In the genomic region with DNA sequence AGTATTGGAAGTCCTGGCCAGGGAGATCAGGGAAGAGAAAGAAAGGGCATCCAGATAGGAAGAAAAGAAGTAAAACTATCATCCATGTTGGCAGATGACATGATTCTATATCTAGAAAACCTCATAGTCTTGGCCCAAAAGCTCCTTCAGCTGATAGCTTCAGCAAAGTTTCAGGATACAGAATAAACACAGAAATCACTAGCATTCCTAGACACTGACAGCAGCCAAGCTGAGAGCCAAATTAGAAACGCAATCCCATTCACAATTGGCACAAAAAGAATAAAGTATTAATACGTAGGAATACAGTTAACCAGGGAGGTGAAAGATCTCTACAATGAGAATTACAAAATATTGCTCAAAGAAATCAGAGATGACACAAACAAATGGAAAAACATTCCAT, we compare ENCODE assay signal across 24 cellular contexts.
"Had no signal": no experiment of that assay in that cellular context is flagged by ENCODE, and none has a peak within 500 bp of the region (broad histone marks: within the 10 kb centered on the region; RNA-seq: fewer than 3 reads in every experiment).

No MANE protein-coding gene starts in this region.

- H3K9me3 Mint-ChIP-seq: activated naive CD4-positive, alpha-beta T cell treated with anti-CD3 and anti-CD28 coated beads, Interleukin-2, amount 10 ng/mL, durations not matched to agents 7 days and 5 days; activated naive CD8-positive, alpha-beta T cell treated with anti-CD3 and anti-CD28 coated beads, Interleukin-2, amount 50 U/mL, for 24 hours; activated T-cell treated with anti-CD3 and anti-CD28 coated beads, Interleukin-2, amount 50 U/mL, for 4 hours; dendritic cell treated with granulocyte-macrophage colony-stimulating factor and Interleukin-4, amounts not matched to agents 40 ng/mL and 50 ng/mL, for 4 days; immature natural killer cell; natural killer cell; stimulated activated memory B cell treated with anti-CD40 and anti-IgM and Interleukin-4, amounts not matched to agents 10 μg/mL and 1 μg/mL and 100 μg/mL, for 72 hours had no signal

- H3K4me1 Mint-ChIP-seq: activated naive CD4-positive, alpha-beta T cell treated with anti-CD3 and anti-CD28 coated beads, Interleukin-2, amount 10 ng/mL, durations not matched to agents 7 days and 5 days; activated naive CD8-positive, alpha-beta T cell treated with anti-CD3 and anti-CD28 coated beads, Interleukin-2, amount 50 U/mL, for 24 hours; immature natural killer cell; natural killer cell had no signal

- H3K9me3 ChIP-seq: breast epithelium, esophagus squamous epithelium, gastroesophageal sphincter, neutrophil, sigmoid colon, testis, upper lobe of left lung had no signal

- H3K27ac ChIP-seq: breast epithelium, esophagus squamous epithelium, gastroesophageal sphincter, neutrophil, parathyroid adenoma, sigmoid colon, spleen, testis, upper lobe of left lung had no signal

- H2AFZ ChIP-seq: parathyroid adenoma had no signal

- H3K4me3 Mint-ChIP-seq: activated naive CD4-positive, alpha-beta T cell treated with anti-CD3 and anti-CD28 coated beads, Interleukin-2, amount 10 ng/mL, durations not matched to agents 7 days and 5 days; activated naive CD8-positive, alpha-beta T cell treated with anti-CD3 and anti-CD28 coated beads, Interleukin-2, amount 50 U/mL, for 24 hours; activated T-cell treated with anti-CD3 and anti-CD28 coated beads, Interleukin-2, amount 50 U/mL, for 4 hours; dendritic cell treated with granulocyte-macrophage colony-stimulating factor and Interleukin-4, amounts not matched to agents 40 ng/mL and 50 ng/mL, for 4 days; immature natural killer cell; natural killer cell; stimulated activated memory B cell treated with anti-CD40 and anti-IgM and Interleukin-4, amounts not matched to agents 10 μg/mL and 1 μg/mL and 100 μg/mL, for 72 hours had no signal

- DNase-seq: activated CD4-positive, alpha-beta T cell treated with anti-CD3 and anti-CD28 coated beads, Interleukin-2, amount 50 U/mL, for 1 hour; activated CD8-positive, alpha-beta memory T cell treated with anti-CD3 and anti-CD28 coated beads, Interleukin-2, amount 50 U/mL, for 4 hours; activated naive CD4-positive, alpha-beta T cell treated with anti-CD3 and anti-CD28 coated beads, Interleukin-2, amount 10 ng/mL, durations not matched to agents 7 days and 5 days; activated naive CD8-positive, alpha-beta T cell treated with anti-CD3 and anti-CD28 coated beads, Interleukin-2, amount 50 U/mL, for 24 hours; activated T-cell treated with anti-CD3 and anti-CD28 coated beads, Interleukin-2, amount 50 U/mL, for 4 hours; anterior cingulate cortex; cerebellar nuclear complex; effector memory CD4-positive, alpha-beta T cell; esophagus squamous epithelium; immature natural killer cell; natural killer cell; sigmoid colon; spleen; stimulated activated CD4-positive, alpha-beta T cell treated with anti-CD3 and anti-CD28 coated beads, Interleukin-4, amount 100 ng/mL, for 4 hours; T1000; testis; upper lobe of left lung had no signal

- H3K4me3 ChIP-seq: breast epithelium, esophagus squamous epithelium, gastroesophageal sphincter, sigmoid colon, spleen, testis, upper lobe of left lung had no signal

- H3K27me3 ChIP-seq: breast epithelium, esophagus squamous epithelium, gastroesophageal sphincter, neutrophil, sigmoid colon, spleen, testis, upper lobe of left lung had no signal

- ATAC-seq: activated CD4-positive, CD25-positive, alpha-beta regulatory T cell treated with anti-CD3 and anti-CD28 coated beads, Interleukin-2, amount 50 U/mL, for 24 hours; activated naive CD8-positive, alpha-beta T cell treated with anti-CD3 and anti-CD28 coated beads, Interleukin-2, amount 50 U/mL, for 24 hours; activated T-cell treated with anti-CD3 and anti-CD28 coated beads, Interleukin-2, amount 50 U/mL, for 4 hours; gastroesophageal sphincter; natural killer cell; stimulated activated memory B cell treated with anti-CD40 and anti-IgM and Interleukin-4, amounts not matched to agents 10 μg/mL and 1 μg/mL and 100 μg/mL, for 72 hours had no signal

- H3K9ac ChIP-seq: parathyroid adenoma had no signal

- H3K36me3 ChIP-seq: breast epithelium, esophagus squamous epithelium, gastroesophageal sphincter, neutrophil, sigmoid colon, spleen, upper lobe of left lung had no signal

- H3K27ac Mint-ChIP-seq: activated naive CD4-positive, alpha-beta T cell treated with anti-CD3 and anti-CD28 coated beads, Interleukin-2, amount 10 ng/mL, durations not matched to agents 7 days and 5 days; activated naive CD8-positive, alpha-beta T cell treated with anti-CD3 and anti-CD28 coated beads, Interleukin-2, amount 50 U/mL, for 24 hours; dendritic cell treated with granulocyte-macrophage colony-stimulating factor and Interleukin-4, amounts not matched to agents 40 ng/mL and 50 ng/mL, for 4 days; immature natural killer cell; natural killer cell; stimulated activated memory B cell treated with anti-CD40 and anti-IgM and Interleukin-4, amounts not matched to agents 10 μg/mL and 1 μg/mL and 100 μg/mL, for 72 hours had no signal

- H3K27me3 Mint-ChIP-seq: activated naive CD4-positive, alpha-beta T cell treated with anti-CD3 and anti-CD28 coated beads, Interleukin-2, amount 10 ng/mL, durations not matched to agents 7 days and 5 days; activated naive CD8-positive, alpha-beta T cell treated with anti-CD3 and anti-CD28 coated beads, Interleukin-2, amount 50 U/mL, for 24 hours had no signal

- H3K4me1 ChIP-seq: breast epithelium, testis had no signal

- H3K36me3 Mint-ChIP-seq: activated naive CD4-positive, alpha-beta T cell treated with anti-CD3 and anti-CD28 coated beads, Interleukin-2, amount 10 ng/mL, durations not matched to agents 7 days and 5 days; immature natural killer cell; natural killer cell; stimulated activated memory B cell treated with anti-CD40 and anti-IgM and Interleukin-4, amounts not matched to agents 10 μg/mL and 1 μg/mL and 100 μg/mL, for 72 hours had no signal
